Comparison of ENCODE assay signal across 13 cellular contexts in the genomic region with DNA sequence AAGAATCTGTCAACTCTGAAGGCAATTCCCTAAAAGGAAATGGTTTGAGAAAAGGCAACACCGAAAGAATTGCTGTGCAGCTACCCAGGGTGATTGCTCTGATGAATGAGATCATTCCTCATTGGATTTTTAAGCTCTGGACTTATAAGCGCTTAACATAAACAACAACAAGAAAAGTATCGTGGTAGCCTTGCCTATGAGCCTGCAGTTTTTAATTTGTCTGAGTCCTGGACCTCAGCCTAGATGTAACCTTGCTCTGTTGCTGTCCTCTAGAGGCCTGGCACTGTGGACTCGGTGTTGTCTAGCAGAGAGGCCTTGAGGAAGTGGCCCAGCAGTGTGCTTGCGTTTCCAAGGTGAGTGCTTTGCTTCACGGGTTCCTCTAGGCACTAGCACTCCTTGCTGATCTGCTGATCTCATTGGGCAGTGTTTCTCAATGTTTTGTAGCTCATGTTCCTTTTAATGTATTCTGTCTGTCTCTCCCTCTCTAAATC. TPM values are rescaled to one million over a fixed set of nuclear protein-coding genes. Genes with fewer than 3 reads are reported as not detected.
DNase-seq lines count a peak whose midpoint lies in the region; ATAC-seq, FAIRE-seq and TF ChIP-seq lines count a peak whose summit lies in the region.
"Had no signal": no experiment of that assay in that cellular context is flagged by ENCODE, and none has a peak within 500 bp of the region (broad histone marks: within the 10 kb centered on the region; RNA-seq: fewer than 3 reads in every experiment).

No MANE protein-coding gene starts in this region.

- H3K4me3 ChIP-seq in LNCaP clone FGC (ENCODE audit: low read depth, low read length): no peak overlapping the region
- no peak overlapping the region for H3K4me3 ChIP-seq in H1 (ENCODE audit: extremely low read depth in 1 of 4, insufficient read depth in 2 of 4, low read depth in 3 of 4, low read length in 4 of 4)
- H3K4me3 ChIP-seq in spleen: no peak overlapping the region
- H3K4me3 ChIP-seq: dorsolateral prefrontal cortex had no signal

- H3K9ac ChIP-seq in H1 (replicated peaks in 1 of 4; ENCODE audit: extremely low read depth in 1 of 4, low read depth in 3 of 4, low read length in 3 of 4): no peak overlapping the region

- peaks cover 9% of the 10 kb centered on the region for H3K4me1 Mint-ChIP-seq in nephron progenitor cell
- H3K4me1 Mint-ChIP-seq in activated naive CD8-positive, alpha-beta T cell treated with anti-CD3 and anti-CD28 coated beads, Interleukin-2, amount 50 U/mL, for 24 hours: no peaks in the 10 kb centered on the region
- H3K4me1 Mint-ChIP-seq: activated B cell treated with CpG ODN at 0.5 μM for 24 hours had no signal

- peak overlapping the region; percentile 90 for H3K27ac Mint-ChIP-seq in nephron progenitor cell
- H3K27ac Mint-ChIP-seq in activated naive CD8-positive, alpha-beta T cell treated with anti-CD3 and anti-CD28 coated beads, Interleukin-2, amount 50 U/mL, for 24 hours: no peak overlapping the region
- H3K27ac Mint-ChIP-seq: activated B cell treated with CpG ODN at 0.5 μM for 24 hours had no signal

- WGBS in H1 (ENCODE audit: extremely low coverage in 1 of 2, insufficient coverage in 1 of 2, insufficient read length in 1 of 2, insufficient replicate concordance in 2 of 2, low coverage in 1 of 2, low lambda C conversion rate in 2 of 2, missing lambda C conversion rate in 1 of 2), 2 experiments: 82% methylated on average over 6 of the region's 6 CpGs; no CpG with 5 or more reads in 1 of the 2 experiments
- 46 to 64% (median 56%) methylated on average over 6 of the region's 6 CpGs for WGBS in spleen, 5 donors

- no peak overlapping the region for H2AK5ac ChIP-seq in H1 (ENCODE audit: low read depth, low read length)

- no peak for TF ChIP-seq RAD21 in H1 (IDR thresholded peaks at IDR 0.05 in 1 of 2, conservative IDR thresholded peaks at IDR 0.05 in 1 of 2; ENCODE audit: low read depth in 2 of 2, low read length in 2 of 2)

- no peak for ATAC-seq in HG02759 (IDR thresholded peaks at IDR 0.05; ENCODE audit: unreplicated experiment)
- ATAC-seq in activated naive CD8-positive, alpha-beta T cell treated with anti-CD3 and anti-CD28 coated beads, Interleukin-2, amount 50 U/mL, for 24 hours: no peak
- ATAC-seq: PC-3 had no signal

- H3K18ac ChIP-seq in H1 (ENCODE audit: extremely low read depth, low read length): no peak overlapping the region

- no peak overlapping the region for H3K4me3 Mint-ChIP-seq in nephron progenitor cell
- no peak overlapping the region for H3K4me3 Mint-ChIP-seq in activated naive CD8-positive, alpha-beta T cell treated with anti-CD3 and anti-CD28 coated beads, Interleukin-2, amount 50 U/mL, for 24 hours
- H3K4me3 Mint-ChIP-seq: activated B cell treated with CpG ODN at 0.5 μM for 24 hours had no signal

- 0 out of 2 replicates have a peak overlapping the region, but pooled peaks have one; percentile 42 for H2AFZ ChIP-seq in H1 (ENCODE audit: low read length)

- TF ChIP-seq EP300 in H1 (IDR thresholded peaks at IDR 0.05; ENCODE audit: borderline replicate concordance in 1 of 2, low read depth in 2 of 2, low read length in 2 of 2): no peak

- no peak overlapping the region for H2BK15ac ChIP-seq in H1 (ENCODE audit: low read length)

- H3K9me3 ChIP-seq in H1 (ENCODE audit: insufficient read depth in 2 of 2, low read depth in 1 of 2, low read length in 1 of 2) (no peaks in the 10 kb centered on the region), spleen (no peaks in the 10 kb centered on the region)

- no peaks in the 10 kb centered on the region for H4K20me1 ChIP-seq in H1 (replicated peaks in 1 of 2; ENCODE audit: control insufficient read depth in 1 of 2, insufficient read depth in 2 of 2, low read length in 2 of 2)

- no peaks in the 10 kb centered on the region for H3K9me3 Mint-ChIP-seq in nephron progenitor cell
- no peaks in the 10 kb centered on the region for H3K9me3 Mint-ChIP-seq in activated naive CD8-positive, alpha-beta T cell treated with anti-CD3 and anti-CD28 coated beads, Interleukin-2, amount 50 U/mL, for 24 hours
- H3K9me3 Mint-ChIP-seq: activated B cell treated with CpG ODN at 0.5 μM for 24 hours had no signal

- no peak overlapping the region for H3K4me2 ChIP-seq in H1 (ENCODE audit: insufficient read depth in 1 of 2, low read depth in 2 of 2, low read length in 2 of 2)

- no peak overlapping the region for H4K91ac ChIP-seq in H1 (replicated peaks; ENCODE audit: insufficient read length, low read length)

- H2BK12ac ChIP-seq in H1 (ENCODE audit: low read depth, low read length): no peak overlapping the region

- no peak overlapping the region for H3K56ac ChIP-seq in H1 (replicated peaks; ENCODE audit: insufficient read length, low read depth, low read length)

- no peaks in the 10 kb centered on the region for H3K27me3 ChIP-seq in H1 (replicated peaks in 1 of 4; ENCODE audit: control insufficient read depth in 3 of 4, extremely low read depth in 1 of 4, insufficient read depth in 3 of 4, low read length in 3 of 4)
- H3K27me3 ChIP-seq in spleen (replicated peaks in 1 of 7): no peaks in the 10 kb centered on the region
- H3K27me3 ChIP-seq: dorsolateral prefrontal cortex had no signal

- H3K79me2 ChIP-seq in H1 (ENCODE audit: control insufficient read depth in 1 of 2, insufficient read depth in 2 of 2, low read length in 2 of 2): no peaks in the 10 kb centered on the region

- H2BK5ac ChIP-seq in H1 (ENCODE audit: low read depth, low read length): no peak overlapping the region

- no peak overlapping the region for H2BK20ac ChIP-seq in H1 (ENCODE audit: low read length)

- CTCF ChIA-PET in H1 (lab: Charles Lee; ENCODE audit: partially characterized antibody): interaction anchor here (0.8 to 2.3 kb wide), 7 partner anchors 11 to 62 kb away, joined by 3 to 10 read pairs (median 5); partner anchors contain the start of gene CCDC81

- POLR2A ChIA-PET in H1 (lab: Charles Lee; ENCODE audit: partially characterized antibody): no interaction called here

- H3K4me1 ChIP-seq in H1 (replicated peaks in 1 of 4; ENCODE audit: control insufficient read depth in 3 of 4, insufficient read depth in 4 of 4, low read length in 3 of 4): peaks cover 0 to 2% (median 0%) of the 10 kb centered on the region in 4 experiments; a peak in 2 of 7 replicates
- H3K4me1 ChIP-seq in spleen: peaks cover 0 to 4% (median 0%) of the 10 kb centered on the region in 6 donors

- H3K36me3 ChIP-seq in H1 (ENCODE audit: control insufficient read depth in 2 of 4, insufficient read depth in 4 of 4, low read length in 3 of 4) (no peaks in the 10 kb centered on the region), spleen (no peaks in the 10 kb centered on the region)

- H4K8ac ChIP-seq in H1 (ENCODE audit: extremely low read depth, insufficient read depth, low read length): no peak overlapping the region

- H3K23ac ChIP-seq in H1 (ENCODE audit: insufficient read length): no peak overlapping the region

- H3K36me3 Mint-ChIP-seq in nephron progenitor cell (ENCODE audit: low read depth): peaks cover 4% of the 10 kb centered on the region
- no peaks in the 10 kb centered on the region for H3K36me3 Mint-ChIP-seq in activated naive CD8-positive, alpha-beta T cell treated with anti-CD3 and anti-CD28 coated beads, Interleukin-2, amount 50 U/mL, for 24 hours (ENCODE audit: low read depth)

- no peak overlapping the region for H3K4ac ChIP-seq in H1 (replicated peaks; ENCODE audit: insufficient read length, low read depth, low read length)

- intact Hi-C loops in spleen (cut with DNase I; ENCODE audit: low total_unique reads): no loop called here

- no peak for TF ChIP-seq POLR2A in H1 (IDR thresholded peaks at IDR 0.05; ENCODE audit: control extremely low read depth in 1 of 2, low read depth in 2 of 2, low read length in 2 of 2)
- TF ChIP-seq POLR2A in H54 (IDR thresholded peaks at IDR 0.05; ENCODE audit: low read depth, low read length): no peak
- no peak for TF ChIP-seq POLR2A in spleen (IDR thresholded peaks at IDR 0.05)

- FAIRE-seq in H1 (lab: Jason Lieb, UNC) (no peak), H54 (lab: Jason Lieb, UNC) (no peak)

- no peak overlapping the region for H3K27ac ChIP-seq in H1 (ENCODE audit: low read depth, low read length)
- no peak overlapping the region for H3K27ac ChIP-seq in spleen

- TF ChIP-seq CTCF in LNCaP clone FGC (IDR thresholded peaks at IDR 0.05; ENCODE audit: control insufficient read depth, extremely low read depth, insufficient read depth) (no peak), H1 (IDR thresholded peaks at IDR 0.05; ENCODE audit: control extremely low read depth in 1 of 3, insufficient read depth in 1 of 3, low read depth in 1 of 3, low read length in 3 of 3) (no peak), nephron progenitor cell (IDR thresholded peaks at IDR 0.05) (no peak), spleen (IDR thresholded peaks at IDR 0.05 in 8 of 11, conservative IDR thresholded peaks at IDR 0.05 in 3 of 11) (no peak)

- H4K5ac ChIP-seq in H1 (ENCODE audit: insufficient read length, low read depth, low read length): no peak overlapping the region

- H3K27me3 Mint-ChIP-seq in nephron progenitor cell (ENCODE audit: low read depth, poor library complexity): no peaks in the 10 kb centered on the region
- no peaks in the 10 kb centered on the region for H3K27me3 Mint-ChIP-seq in activated naive CD8-positive, alpha-beta T cell treated with anti-CD3 and anti-CD28 coated beads, Interleukin-2, amount 50 U/mL, for 24 hours
- H3K27me3 Mint-ChIP-seq: activated B cell treated with CpG ODN at 0.5 μM for 24 hours had no signal

- no peaks in the 10 kb centered on the region for H3K23me2 ChIP-seq in H1 (ENCODE audit: low read depth, low read length)

- no peak overlapping the region for H2BK120ac ChIP-seq in H1 (replicated peaks; ENCODE audit: low read depth, low read length)

- no peak overlapping the region for H3K14ac ChIP-seq in H1 (ENCODE audit: insufficient read length)

- DNase-seq in Ammon's horn (ENCODE audit: low spot score): peak; percentile 50
- DNase-seq in LNCaP clone FGC (ENCODE audit: low read depth): peak; percentile 6
- DNase-seq in H1 (ENCODE audit: low read depth in 1 of 2, low spot score in 2 of 2): no peak
- no peak for DNase-seq in nephron progenitor cell
- DNase-seq in H54 (ENCODE audit: insufficient read length, low spot score): no peak
- DNase-seq in activated naive CD8-positive, alpha-beta T cell treated with anti-CD3 and anti-CD28 coated beads, Interleukin-2, amount 50 U/mL, for 24 hours: no peak
- DNase-seq in spleen: no peak
- DNase-seq: activated B cell treated with CpG ODN at 0.5 μM for 24 hours; activated effector memory CD4-positive, alpha-beta T cell treated with Interleukin-2 at 50 U/mL for 16 hours; COR-L47; PC-3 had no signal

- no peaks in the 10 kb centered on the region for H3K79me1 ChIP-seq in H1 (ENCODE audit: low read depth, low read length)

RNA-seq across cellular contexts. Expression of gene CCDC81, which starts 20.4 kb away (rescaled TPM):
- total RNA-seq in H1 (2021; fragmentation: NEBNext Ultra II Directional; extraction: Animal tissue kit (Norgen Biotek cat#: 25700)): 0.58 and 1.4 TPM in 2 replicates
- 0.20 and 0.30 TPM in 2 replicates for polyA plus RNA-seq in H1 (2011; rRNA removed)
- polyA plus RNA-seq in H1 (2011; cell fraction: cytosol; rRNA removed): 0.25 TPM
- 0.97 TPM for polyA plus RNA-seq in H1 (2011; cell fraction: nucleus; rRNA removed)
- polyA plus RNA-seq in H1 (2012, experiment 1 of 2): 0.47 to 1.0 TPM (median 0.64 TPM) in 4 replicates
- polyA plus RNA-seq in H1 (2012, experiment 2 of 2): not detected
- polyA plus RNA-seq in H1 (2013, experiment 1 of 2): 0.41 TPM
- polyA plus RNA-seq in H1 (2013, experiment 2 of 2): 0.31 TPM
- polyA minus RNA-seq in H1 (2011; rRNA and poly(A)+ RNA removed): 0.32 and 0.44 TPM in 2 replicates
- not detected for polyA minus RNA-seq in H1 (2011; cell fraction: cytosol; rRNA and poly(A)+ RNA removed)
- 0.70 TPM for polyA minus RNA-seq in H1 (2011; cell fraction: nucleus; rRNA and poly(A)+ RNA removed)
- total RNA-seq in spleen: 1 to 10 TPM in 4 of 7 donors, under 1 TPM in 2, not detected in 1; 0.63 to 3.2 (median 1.5) TPM
- under 1 TPM; 0.46 to 0.74 (median 0.58) TPM for polyA plus RNA-seq in spleen

Comparison
In these comparisons a context has a peak if more than half of its experiments do, and no peak if none do; other contexts are left out.
1. DNase-seq: peak in Ammon's horn (single experiment) and LNCaP clone FGC (single experiment); none in H1 (0 of 2), nephron progenitor cell (single experiment), H54 (single experiment), activated naive CD8-positive, alpha-beta T cell treated with anti-CD3 and anti-CD28 coated beads, Interleukin-2, amount 50 U/mL, for 24 hours (single experiment) and spleen (single experiment).